Comparison of ENCODE assay signal across 1 cellular context in the genomic region with DNA sequence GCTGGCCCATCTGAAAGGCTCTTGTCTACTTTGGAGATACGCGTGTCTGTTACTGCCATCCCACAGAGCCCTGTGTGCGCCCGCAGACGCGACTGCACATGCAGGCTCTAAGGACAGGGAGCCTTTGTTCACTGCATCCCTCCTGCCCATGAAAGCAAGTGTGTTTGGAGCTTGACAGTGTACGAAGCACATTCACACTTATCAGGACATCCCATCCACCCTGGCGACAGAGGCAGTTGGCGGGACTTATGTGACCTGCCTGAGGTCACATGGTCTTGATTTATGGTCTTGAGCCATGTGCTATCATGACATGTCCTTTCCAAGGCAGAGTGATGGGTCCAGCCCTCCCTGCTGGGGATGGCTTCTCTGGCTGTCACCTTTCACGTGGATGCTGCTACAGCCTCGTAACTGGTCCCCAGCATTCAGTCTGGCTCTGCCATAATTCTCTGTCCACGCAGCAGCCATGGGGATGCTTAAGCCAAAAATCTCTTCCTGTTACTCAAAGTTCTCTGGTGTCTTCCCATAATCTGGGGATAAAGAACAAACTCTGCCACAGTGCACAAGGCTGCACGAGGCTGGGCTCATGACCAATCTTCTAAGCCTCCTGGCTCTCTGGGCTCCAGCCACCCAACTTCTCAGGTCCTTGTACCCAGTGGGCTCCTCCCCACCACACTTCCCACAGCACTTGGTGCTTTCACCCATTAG.
TF ChIP-seq lines count a peak whose summit lies in the region.

No MANE protein-coding gene starts in this region.

TF ChIP-seq in IMR-90, 13 proteins besides CTCF, POLR2A, EP300 and RAD21 (continued from another document):
- no peak for TF ChIP-seq FOS (IDR thresholded peaks at IDR 0.05; ENCODE audit: low read depth, low read length)
- TF ChIP-seq RFX5 (IDR thresholded peaks at IDR 0.05; ENCODE audit: low read depth, low read length), result no peak
- no peak for TF ChIP-seq CHD1 (IDR thresholded peaks at IDR 0.05; ENCODE audit: low read depth, low read length)
- no peak for TF ChIP-seq NFE2L2 (IDR thresholded peaks at IDR 0.05; ENCODE audit: low read depth, low read length)
- TF ChIP-seq BHLHE40 (IDR thresholded peaks at IDR 0.05; ENCODE audit: low read depth, low read length), result no peak
- TF ChIP-seq, protein P1, sequence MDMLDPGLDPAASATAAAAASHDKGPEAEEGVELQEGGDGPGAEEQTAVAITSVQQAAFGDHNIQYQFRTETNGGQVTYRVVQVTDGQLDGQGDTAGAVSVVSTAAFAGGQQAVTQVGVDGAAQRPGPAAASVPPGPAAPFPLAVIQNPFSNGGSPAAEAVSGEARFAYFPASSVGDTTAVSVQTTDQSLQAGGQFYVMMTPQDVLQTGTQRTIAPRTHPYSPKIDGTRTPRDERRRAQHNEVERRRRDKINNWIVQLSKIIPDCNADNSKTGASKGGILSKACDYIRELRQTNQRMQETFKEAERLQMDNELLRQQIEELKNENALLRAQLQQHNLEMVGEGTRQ (IDR thresholded peaks at IDR 0.05; ENCODE audit: low read depth, low read length), result no peak
- TF ChIP-seq MAZ (IDR thresholded peaks at IDR 0.05; ENCODE audit: borderline replicate concordance, low read depth, low read length), result no peak
- no peak for TF ChIP-seq MAFK (IDR thresholded peaks at IDR 0.05; ENCODE audit: low read depth, low read length)
